2 cellular contexts compared by ENCODE assay signal in the genomic region with DNA sequence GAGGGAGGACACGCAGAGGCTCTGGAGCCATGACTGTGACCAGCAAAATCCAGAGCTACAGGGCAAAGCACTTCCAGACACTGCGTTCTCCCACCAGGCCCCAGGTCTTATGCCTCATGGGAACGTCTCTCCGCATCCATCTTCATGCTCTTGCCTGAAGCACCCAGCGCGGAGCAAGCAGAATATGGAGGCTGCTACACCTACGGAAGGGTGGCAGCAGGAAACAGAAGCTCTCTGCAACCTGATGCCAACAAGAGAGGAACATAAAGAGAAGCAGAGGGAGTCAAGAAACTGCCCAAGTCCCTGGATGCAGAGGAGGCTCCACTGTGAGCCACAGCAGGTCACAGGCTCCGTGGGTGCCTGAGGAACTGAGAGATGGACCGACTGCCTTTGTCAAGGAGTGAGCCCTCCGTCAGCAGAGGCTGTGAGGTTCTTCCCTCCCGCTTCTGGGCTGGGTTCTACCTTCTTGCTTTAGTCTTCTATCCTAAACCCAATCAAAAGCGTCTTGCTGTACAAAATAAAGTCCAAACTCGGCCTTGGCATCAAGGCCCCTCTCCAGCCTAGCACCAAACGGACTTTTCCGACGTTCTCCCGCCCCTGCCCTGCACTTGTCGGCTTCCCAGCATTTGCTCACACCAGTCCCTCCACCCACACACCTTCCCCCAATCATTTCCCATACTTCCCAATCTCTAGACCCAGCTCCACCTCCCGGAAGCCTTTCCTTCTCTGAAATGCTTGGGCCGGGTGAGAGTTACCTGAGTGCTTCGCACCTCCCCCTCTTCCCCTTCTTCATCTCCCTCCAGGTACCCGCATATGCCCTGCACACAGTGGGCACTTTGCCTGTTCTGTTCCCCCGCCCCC.
A peak's percentile ranks its signal among the peaks of the same experiment; 100 is the strongest.
TF ChIP-seq lines count a peak whose summit lies in the region.

No MANE protein-coding gene starts in this region.

TF ChIP-seq in HEK293T, 16 proteins besides CTCF, POLR2A, EP300 and RAD21:
- TF ChIP-seq FOXK2 (IDR thresholded peaks at IDR 0.05) (no peak), SUZ12 (IDR thresholded peaks at IDR 0.05) (no peak), HDGF (IDR thresholded peaks at IDR 0.05; ENCODE audit: borderline replicate concordance) (no peak), LEF1 (IDR thresholded peaks at IDR 0.05; ENCODE audit: borderline replicate concordance) (no peak), PKNOX1 (IDR thresholded peaks at IDR 0.05) (no peak), TARDBP (IDR thresholded peaks at IDR 0.05) (no peak), ELF4 (IDR thresholded peaks at IDR 0.05) (no peak), L3MBTL2 (conservative IDR thresholded peaks at IDR 0.05) (no peak), ZNF384 (IDR thresholded peaks at IDR 0.05) (no peak), ARNT (IDR thresholded peaks at IDR 0.05) (no peak), CTBP1 (IDR thresholded peaks at IDR 0.05; ENCODE audit: borderline replicate concordance) (no peak), NFRKB (IDR thresholded peaks at IDR 0.05) (no peak), BHLHE40 (IDR thresholded peaks at IDR 0.05; ENCODE audit: borderline replicate concordance) (no peak), FOXM1 (IDR thresholded peaks at IDR 0.05; ENCODE audit: borderline replicate concordance) (no peak), SP1 (IDR thresholded peaks at IDR 0.05) (no peak), FOXA1 (IDR thresholded peaks at IDR 0.05) (no peak)
TF ChIP-seq in HEK293T: peak in this region for 0.

TF ChIP-seq in H1, 55 proteins besides CTCF, POLR2A, EP300 and RAD21:
- TF ChIP-seq CBX8 (IDR thresholded peaks at IDR 0.05; ENCODE audit: borderline replicate concordance, low read depth, low read length) (no peak), GABPA (IDR thresholded peaks at IDR 0.05; ENCODE audit: borderline replicate concordance, insufficient read depth, low read length) (no peak), ASH2L (IDR thresholded peaks at IDR 0.05; ENCODE audit: low read length) (peak; percentile 16), BRCA1 (IDR thresholded peaks at IDR 0.05; ENCODE audit: low read depth, low read length) (no peak), SIN3A (conservative IDR thresholded peaks at IDR 0.05 in 1 of 2, IDR thresholded peaks at IDR 0.05 in 1 of 2; ENCODE audit: low read depth in 1 of 2, low read length in 2 of 2) (0 out of 4 replicates have a peak, but pooled peaks have one; percentile 0 to 14), ZNF274 (IDR thresholded peaks at IDR 0.05; ENCODE audit: borderline replicate concordance, extremely low read depth, low read length) (no peak), SAP30 (IDR thresholded peaks at IDR 0.05; ENCODE audit: insufficient read depth, insufficient replicate concordance, low read length) (no peak), KDM4A (IDR thresholded peaks at IDR 0.05; ENCODE audit: low read depth, low read length, severe bottlenecking) (peak; percentile 8), ATF2 (IDR thresholded peaks at IDR 0.05; ENCODE audit: low read length) (no peak)
